ENCODE assay signal across 18 cellular contexts in the genomic region with DNA sequence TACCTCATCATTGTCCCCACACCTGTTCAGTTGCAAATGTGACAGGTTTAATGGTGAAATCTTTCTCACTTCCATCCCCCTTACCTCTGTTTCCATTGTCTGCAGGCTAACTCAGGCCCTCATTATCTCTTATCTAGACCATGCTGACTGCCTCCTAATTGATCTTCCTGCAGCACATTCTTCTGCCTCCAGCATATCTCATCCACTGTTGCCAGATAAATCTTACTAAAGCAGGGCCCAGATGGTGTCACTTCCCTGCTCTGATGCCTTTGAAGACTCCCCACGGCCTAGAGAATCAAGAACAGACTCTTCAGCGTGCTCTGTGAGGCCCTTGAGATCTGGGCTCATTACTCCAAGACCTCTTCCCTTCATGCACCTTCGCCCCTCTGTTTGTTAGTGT.
DNase-seq lines count a peak whose midpoint lies in the region; ATAC-seq and TF ChIP-seq lines count a peak whose summit lies in the region.
"Had no signal": no experiment of that assay in that cellular context is flagged by ENCODE, and none has a peak within 500 bp of the region (broad histone marks: within the 10 kb centered on the region; RNA-seq: fewer than 3 reads in every experiment).

No MANE protein-coding gene starts in this region.

- no peaks in the 10 kb centered on the region for H3K27me3 ChIP-seq in endodermal cell (ENCODE audit: control insufficient read depth, insufficient read depth, low read length, poor library complexity, severe bottlenecking)

- H3K4me3 ChIP-seq in endodermal cell (ENCODE audit: low read length), result peak overlapping the region; percentile 52
- H3K4me3 ChIP-seq: SK-N-MC had no signal

- H3K27ac ChIP-seq in endodermal cell (ENCODE audit: low read depth, low read length), result peak overlapping the region; percentile 25
- H3K27ac ChIP-seq: C4-2B, SK-N-MC had no signal

- peaks cover 7% of the 10 kb centered on the region for H3K36me3 Mint-ChIP-seq in endodermal cell (ENCODE audit: low read depth)

- 17 to 54% methylated on average over 2 to 3 of the region's 3 CpGs for WGBS in endodermal cell (ENCODE audit: insufficient coverage in 1 of 2, insufficient read length in 1 of 2), 2 experiments

- peak overlapping the region; percentile 35 for H3K9ac ChIP-seq in endodermal cell (ENCODE audit: extremely low read depth, low read length, poor library complexity, severe bottlenecking)

- H3K27ac Mint-ChIP-seq in endodermal cell, result peak overlapping the region; percentile 88

- H3K4me1 ChIP-seq in endodermal cell (ENCODE audit: control insufficient read depth, insufficient read depth, low read length), result peaks cover 26% of the 10 kb centered on the region

- peaks cover 16% of the 10 kb centered on the region for H3K9me3 ChIP-seq in endodermal cell (ENCODE audit: control insufficient read depth, low read length)

- H3K4me3 Mint-ChIP-seq in endodermal cell, result no peak overlapping the region
- H3K4me3 Mint-ChIP-seq: T-helper 17 cell had no signal

- peaks cover 55% of the 10 kb centered on the region for H3K4me1 Mint-ChIP-seq in endodermal cell

- H3K27me3 Mint-ChIP-seq in endodermal cell (ENCODE audit: insufficient read depth), result no peaks in the 10 kb centered on the region
- H3K27me3 Mint-ChIP-seq: T-helper 17 cell had no signal

- no peak for TF ChIP-seq CTCF in endodermal cell (conservative IDR thresholded peaks at IDR 0.05)

- DNase-seq in NCI-H82 (lab: John Stamatoyannopoulos, UW), result peak; percentile 46
- DNase-seq in NCI-H82 treated with DMSO at 0.1 percent for 48 hours (lab: John Stamatoyannopoulos, UW; ENCODE audit: unreplicated experiment), result no peak
- DNase-seq in endodermal cell, result peak; percentile 79
- no peak for DNase-seq in NCI-H2227 (lab: John Stamatoyannopoulos, UW; ENCODE audit: unreplicated experiment)
- no peak for DNase-seq in NCI-H2107 treated with DMSO at 0.1 percent for 48 hours (lab: John Stamatoyannopoulos, UW; ENCODE audit: unreplicated experiment)
- DNase-seq: COR-L47, DMS53, GDM1, KG1, NCI-H1105, NCI-H187 treated with DMSO at 0.1 percent for 48 hours, NCI-H524, T-helper 17 cell had no signal

- ATAC-seq in SK-N-SH treated with all-trans-retinoic acid at 6 μM for 48 hours (no peak), HG03175 (IDR thresholded peaks at IDR 0.05; ENCODE audit: unreplicated experiment) (no peak), HG03108 (IDR thresholded peaks at IDR 0.05; ENCODE audit: unreplicated experiment) (no peak)
- ATAC-seq: T-helper 17 cell had no signal

- peaks cover 11% of the 10 kb centered on the region for H3K9me3 Mint-ChIP-seq in endodermal cell

- H3K36me3 ChIP-seq in endodermal cell (ENCODE audit: control insufficient read depth, insufficient read depth, low read length), result no peaks in the 10 kb centered on the region

TF ChIP-seq in SK-N-SH treated with all-trans-retinoic acid at 6 μM for 48 hours, 23 proteins besides CTCF, POLR2A, EP300 and RAD21:
- TF ChIP-seq, protein P1, sequence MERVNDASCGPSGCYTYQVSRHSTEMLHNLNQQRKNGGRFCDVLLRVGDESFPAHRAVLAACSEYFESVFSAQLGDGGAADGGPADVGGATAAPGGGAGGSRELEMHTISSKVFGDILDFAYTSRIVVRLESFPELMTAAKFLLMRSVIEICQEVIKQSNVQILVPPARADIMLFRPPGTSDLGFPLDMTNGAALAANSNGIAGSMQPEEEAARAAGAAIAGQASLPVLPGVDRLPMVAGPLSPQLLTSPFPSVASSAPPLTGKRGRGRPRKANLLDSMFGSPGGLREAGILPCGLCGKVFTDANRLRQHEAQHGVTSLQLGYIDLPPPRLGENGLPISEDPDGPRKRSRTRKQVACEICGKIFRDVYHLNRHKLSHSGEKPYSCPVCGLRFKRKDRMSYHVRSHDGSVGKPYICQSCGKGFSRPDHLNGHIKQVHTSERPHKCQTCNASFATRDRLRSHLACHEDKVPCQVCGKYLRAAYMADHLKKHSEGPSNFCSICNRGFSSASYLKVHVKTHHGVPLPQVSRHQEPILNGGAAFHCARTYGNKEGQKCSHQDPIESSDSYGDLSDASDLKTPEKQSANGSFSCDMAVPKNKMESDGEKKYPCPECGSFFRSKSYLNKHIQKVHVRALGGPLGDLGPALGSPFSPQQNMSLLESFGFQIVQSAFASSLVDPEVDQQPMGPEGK (CRISPR knock-in tag; IDR thresholded peaks at IDR 0.05; ENCODE audit: borderline replicate concordance), result no peak
- TF ChIP-seq ZC3H10 (CRISPR knock-in tag; IDR thresholded peaks at IDR 0.05) (no peak), RARB (CRISPR knock-in tag; IDR thresholded peaks at IDR 0.05) (no peak)
- TF ChIP-seq, protein P2, sequence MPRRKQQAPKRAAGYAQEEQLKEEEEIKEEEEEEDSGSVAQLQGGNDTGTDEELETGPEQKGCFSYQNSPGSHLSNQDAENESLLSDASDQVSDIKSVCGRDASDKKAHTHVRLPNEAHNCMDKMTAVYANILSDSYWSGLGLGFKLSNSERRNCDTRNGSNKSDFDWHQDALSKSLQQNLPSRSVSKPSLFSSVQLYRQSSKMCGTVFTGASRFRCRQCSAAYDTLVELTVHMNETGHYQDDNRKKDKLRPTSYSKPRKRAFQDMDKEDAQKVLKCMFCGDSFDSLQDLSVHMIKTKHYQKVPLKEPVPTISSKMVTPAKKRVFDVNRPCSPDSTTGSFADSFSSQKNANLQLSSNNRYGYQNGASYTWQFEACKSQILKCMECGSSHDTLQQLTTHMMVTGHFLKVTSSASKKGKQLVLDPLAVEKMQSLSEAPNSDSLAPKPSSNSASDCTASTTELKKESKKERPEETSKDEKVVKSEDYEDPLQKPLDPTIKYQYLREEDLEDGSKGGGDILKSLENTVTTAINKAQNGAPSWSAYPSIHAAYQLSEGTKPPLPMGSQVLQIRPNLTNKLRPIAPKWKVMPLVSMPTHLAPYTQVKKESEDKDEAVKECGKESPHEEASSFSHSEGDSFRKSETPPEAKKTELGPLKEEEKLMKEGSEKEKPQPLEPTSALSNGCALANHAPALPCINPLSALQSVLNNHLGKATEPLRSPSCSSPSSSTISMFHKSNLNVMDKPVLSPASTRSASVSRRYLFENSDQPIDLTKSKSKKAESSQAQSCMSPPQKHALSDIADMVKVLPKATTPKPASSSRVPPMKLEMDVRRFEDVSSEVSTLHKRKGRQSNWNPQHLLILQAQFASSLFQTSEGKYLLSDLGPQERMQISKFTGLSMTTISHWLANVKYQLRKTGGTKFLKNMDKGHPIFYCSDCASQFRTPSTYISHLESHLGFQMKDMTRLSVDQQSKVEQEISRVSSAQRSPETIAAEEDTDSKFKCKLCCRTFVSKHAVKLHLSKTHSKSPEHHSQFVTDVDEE (CRISPR knock-in tag; IDR thresholded peaks at IDR 0.05), result peak; percentile 72; the same call in 1 of the 2 replicates

Comparison
In these comparisons a context has a peak if more than half of its experiments do, and no peak if none do; other contexts are left out.
1. DNase-seq: peak in NCI-H82 (single experiment) and endodermal cell (single experiment); none in NCI-H82 treated with DMSO at 0.1 percent for 48 hours (single experiment), NCI-H2227 (single experiment) and NCI-H2107 treated with DMSO at 0.1 percent for 48 hours (single experiment).